29 cellular contexts compared by ENCODE assay signal in the genomic region with DNA sequence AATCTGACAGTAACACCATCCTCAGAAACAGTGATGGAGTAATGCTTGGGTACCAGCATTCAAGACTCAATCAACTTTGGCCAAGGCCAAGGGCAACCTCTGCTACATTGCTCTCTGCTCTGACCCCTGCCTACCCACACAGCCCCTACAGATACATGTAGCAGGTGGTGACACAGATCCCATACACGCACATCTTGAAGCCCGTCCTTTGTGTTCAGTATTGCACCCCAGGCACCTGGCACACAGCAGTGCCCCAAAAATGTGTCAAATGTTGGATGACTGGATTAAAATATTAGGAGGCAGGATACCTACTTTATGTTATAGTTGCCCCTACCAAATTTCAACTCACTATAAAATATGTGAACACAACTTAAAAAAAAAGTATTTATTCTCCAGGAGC.
"Had no signal": no experiment of that assay in that cellular context is flagged by ENCODE, and none has a peak within 500 bp of the region (broad histone marks: within the 10 kb centered on the region; RNA-seq: fewer than 3 reads in every experiment).

No MANE protein-coding gene starts in this region.

- H3K27me3 ChIP-seq: adrenal gland, body of pancreas, dorsolateral prefrontal cortex, gastrocnemius medialis had no signal

- H3K4me3 ChIP-seq: adrenal gland, body of pancreas, coronary artery, dorsolateral prefrontal cortex, gastrocnemius medialis had no signal

- DNase-seq: activated B cell treated with CpG ODN at 0.5 μM for 24 hours; activated CD4-positive, alpha-beta T cell treated with anti-CD3 and anti-CD28 coated beads for 48 hours; activated CD4-positive, alpha-beta T cell treated with anti-CD3 and anti-CD28 coated beads, Interleukin-2, amount 50 U/mL, for 1 hour; activated CD4-positive, alpha-beta T cell treated with anti-CD3 and anti-CD28 coated beads, Interleukin-2, amount 50 U/mL, for 48 hours; activated CD8-positive, alpha-beta memory T cell treated with anti-CD3 and anti-CD28 coated beads for 24 hours; activated CD8-positive, alpha-beta T cell treated with anti-CD3 and anti-CD28 coated beads for 36 hours; activated effector memory CD4-positive, alpha-beta T cell treated with anti-CD3 and anti-CD28 coated beads, Interleukin-2, amount 50 U/mL, for 16 hours; activated naive CD4-positive, alpha-beta T cell treated with anti-CD3 and anti-CD28 coated beads for 36 hours; activated naive CD8-positive, alpha-beta T cell treated with anti-CD3 and anti-CD28 coated beads for 36 hours; activated naive CD8-positive, alpha-beta T cell treated with anti-CD3 and anti-CD28 coated beads, Interleukin-2, amount 50 U/mL, for 24 hours; activated T-cell treated with anti-CD3 and anti-CD28 coated beads, Interleukin-2, amount 50 U/mL, for 1 hour; activated T-cell treated with anti-CD3 and anti-CD28 coated beads, Interleukin-2, amount 50 U/mL, for 48 hours; adrenal gland; amygdala; aorta; body of pancreas; cerebellar nuclear complex; effector memory CD4-positive, alpha-beta T cell; endodermal cell; foreskin keratinocyte; gastrocnemius medialis; glutamatergic neuron; T-helper 1 cell; T-helper 17 cell; T1000; WERI-Rb-1 had no signal

- H3K27ac ChIP-seq: adrenal gland, body of pancreas, coronary artery, dorsolateral prefrontal cortex, foreskin keratinocyte, gastrocnemius medialis, WERI-Rb-1 had no signal

- H3K9me3 ChIP-seq: adrenal gland, body of pancreas, gastrocnemius medialis had no signal

- H3K36me3 ChIP-seq: adrenal gland, gastrocnemius medialis, WERI-Rb-1 had no signal

- ATAC-seq: activated CD4-positive, CD25-positive, alpha-beta regulatory T cell treated with anti-CD3 and anti-CD28 coated beads, Interleukin-2, amount 50 U/mL, for 24 hours; activated CD8-positive, alpha-beta T cell treated with anti-CD3 and anti-CD28 coated beads for 36 hours; activated naive CD8-positive, alpha-beta T cell treated with anti-CD3 and anti-CD28 coated beads, Interleukin-2, amount 50 U/mL, for 24 hours; body of pancreas; foreskin keratinocyte; gastrocnemius medialis; T-helper 17 cell had no signal
